ENCODE assay signal across 8 cellular contexts in genomic region chr4:7068279-7068842, GRCh38.
DNase-seq lines count a peak whose midpoint lies in the region; ATAC-seq lines count a peak whose summit lies in the region.

No MANE protein-coding gene starts in this region.

- ATAC-seq in GM21529 (IDR thresholded peaks at IDR 0.05; ENCODE audit: unreplicated experiment) (peak; percentile 18), GM18870 (IDR thresholded peaks at IDR 0.05; ENCODE audit: unreplicated experiment) (no peak)

- H3K9ac ChIP-seq in NT2/D1 (ENCODE audit: insufficient read length, low read depth) (peak overlapping the region; percentile 86), duodenal mucosa (ENCODE audit: low read depth in 1 of 2, low read length in 2 of 2) (peak overlapping the region; percentile 59 to 61)

- peak overlapping the region; percentile 74 for H3K4me3 ChIP-seq in NT2/D1 (ENCODE audit: insufficient read length, low read depth)
- H3K4me3 ChIP-seq in duodenal mucosa (ENCODE audit: low read depth in 1 of 2, low read length in 2 of 2), result peak overlapping the region; percentile 74 to 79
- H3K4me3 ChIP-seq in neuron (ENCODE audit: low read length), result peak overlapping the region; percentile 75

- no peaks in the 10 kb centered on the region for H3K9me3 ChIP-seq in NT2/D1 (ENCODE audit: insufficient read depth, low read length)
- no peaks in the 10 kb centered on the region for H3K9me3 ChIP-seq in duodenal mucosa (ENCODE audit: control insufficient read depth in 1 of 2, low read length in 2 of 2)
- no peaks in the 10 kb centered on the region for H3K9me3 ChIP-seq in neuron (ENCODE audit: low read length)

- H3K36me3 ChIP-seq in NT2/D1 (ENCODE audit: insufficient read depth, insufficient read length, low read length) (peaks cover 31% of the 10 kb centered on the region), duodenal mucosa (ENCODE audit: control insufficient read depth in 1 of 2, insufficient read depth in 2 of 2, low read length in 2 of 2) (peaks cover 6 to 18% of the 10 kb centered on the region in 2 donors), neuron (ENCODE audit: insufficient read depth, low read length) (peaks cover 14% of the 10 kb centered on the region)

- H2AFZ ChIP-seq in neuron (ENCODE audit: low read depth, low read length), result peak overlapping the region; percentile 90

- DNase-seq in DMS114 treated with DMSO at 0.1 percent for 48 hours (lab: John Stamatoyannopoulos, UW; ENCODE audit: unreplicated experiment), result peak; percentile 62
- DNase-seq in NT2/D1 (ENCODE audit: low read depth, low spot score), result no peak
- DNase-seq in NCI-H2107 treated with DMSO at 0.1 percent for 48 hours (lab: John Stamatoyannopoulos, UW; ENCODE audit: unreplicated experiment), result no peak
- DNase-seq in NCI-H524 treated with DMSO at 0.1 percent for 48 hours (lab: John Stamatoyannopoulos, UW), result no peak

- H3K27ac ChIP-seq in duodenal mucosa (ENCODE audit: low read depth, low read length), result peak overlapping the region; percentile 71

- H3K4me1 ChIP-seq in NT2/D1 (ENCODE audit: insufficient read depth, insufficient read length) (peaks cover 4% of the 10 kb centered on the region), duodenal mucosa (ENCODE audit: control insufficient read depth in 1 of 2, insufficient read depth in 2 of 2, low read length in 2 of 2) (peaks cover 19% of the 10 kb centered on the region in 2 donors), neuron (ENCODE audit: insufficient read depth, low read length) (peaks cover 16% of the 10 kb centered on the region)

- H3K27me3 ChIP-seq in NT2/D1 (ENCODE audit: insufficient read depth, insufficient read length), result peaks cover 12% of the 10 kb centered on the region
- no peaks in the 10 kb centered on the region for H3K27me3 ChIP-seq in duodenal mucosa (ENCODE audit: control insufficient read depth in 1 of 2, insufficient read depth in 2 of 2, low read length in 2 of 2)
- H3K27me3 ChIP-seq in neuron (ENCODE audit: insufficient read depth, low read length), result no peaks in the 10 kb centered on the region
